In the genomic region with DNA sequence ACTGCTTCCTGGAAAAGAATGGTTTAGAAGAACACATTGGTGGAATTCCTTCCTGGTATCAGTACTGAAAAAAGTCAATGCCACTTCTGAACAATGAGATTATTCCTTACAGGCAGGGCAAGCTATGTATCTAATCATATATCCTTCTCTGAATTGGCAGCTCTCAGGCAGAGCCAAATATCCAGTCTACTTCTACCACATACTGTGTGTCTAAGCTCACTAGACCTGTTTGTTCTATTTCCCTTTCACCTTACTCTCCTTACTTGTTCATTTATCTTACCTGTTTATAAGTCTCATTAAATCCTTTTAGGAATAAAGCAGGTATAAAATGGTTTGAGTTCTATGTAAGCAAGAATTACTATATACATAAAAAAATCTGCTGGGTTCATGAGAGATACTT, we compare ENCODE assay signal across 26 cellular contexts.
"Had no signal": no experiment of that assay in that cellular context is flagged by ENCODE, and none has a peak within 500 bp of the region (broad histone marks: within the 10 kb centered on the region; RNA-seq: fewer than 3 reads in every experiment).

No MANE protein-coding gene starts in this region.

- H3K4me3 Mint-ChIP-seq: activated B cell treated with CpG ODN at 0.5 μM for 24 hours; activated CD4-positive, alpha-beta memory T cell treated with anti-CD3 and anti-CD28 coated beads, Interleukin-2, amount 10 ng/mL, durations not matched to agents 7 days and 5 days; activated CD4-positive, alpha-beta T cell treated with anti-CD3 and anti-CD28 coated beads for 36 hours; activated naive CD4-positive, alpha-beta T cell treated with anti-CD3 and anti-CD28 coated beads, Interleukin-2, amount 10 ng/mL, durations not matched to agents 7 days and 5 days; activated naive CD8-positive, alpha-beta T cell treated with anti-CD3 and anti-CD28 coated beads, Interleukin-2, amount 10 ng/mL, durations not matched to agents 7 days and 5 days; activated T-helper 17 cell treated with anti-CD3 and anti-CD28 coated beads, Interleukin-2, amount 50 U/mL, for 72 hours; central memory CD8-positive, alpha-beta T cell; IgD-negative memory B cell had no signal

- ATAC-seq: activated CD4-positive, alpha-beta T cell treated with anti-CD3 and anti-CD28 coated beads for 36 hours; activated T-helper 17 cell treated with anti-CD3 and anti-CD28 coated beads, Interleukin-2, amount 50 U/mL, for 72 hours; SK-N-SH treated with all-trans-retinoic acid at 6 μM for 48 hours had no signal

- H3K9me3 Mint-ChIP-seq: activated B cell treated with CpG ODN at 0.5 μM for 24 hours; activated CD4-positive, alpha-beta memory T cell treated with anti-CD3 and anti-CD28 coated beads, Interleukin-2, amount 10 ng/mL, durations not matched to agents 7 days and 5 days; activated naive CD4-positive, alpha-beta T cell treated with anti-CD3 and anti-CD28 coated beads, Interleukin-2, amount 10 ng/mL, durations not matched to agents 7 days and 5 days; activated naive CD8-positive, alpha-beta T cell treated with anti-CD3 and anti-CD28 coated beads, Interleukin-2, amount 10 ng/mL, durations not matched to agents 7 days and 5 days; activated T-helper 17 cell treated with anti-CD3 and anti-CD28 coated beads, Interleukin-2, amount 50 U/mL, for 72 hours; central memory CD8-positive, alpha-beta T cell; IgD-negative memory B cell had no signal

- H3K27ac ChIP-seq: adrenal gland, SJSA1 had no signal

- H3K9me3 ChIP-seq: adrenal gland, SJSA1 had no signal

- H3K4me3 ChIP-seq: adrenal gland, SJSA1 had no signal

- H3K4me1 Mint-ChIP-seq: activated B cell treated with CpG ODN at 0.5 μM for 24 hours; activated CD4-positive, alpha-beta memory T cell treated with anti-CD3 and anti-CD28 coated beads, Interleukin-2, amount 10 ng/mL, durations not matched to agents 7 days and 5 days; activated naive CD4-positive, alpha-beta T cell treated with anti-CD3 and anti-CD28 coated beads, Interleukin-2, amount 10 ng/mL, durations not matched to agents 7 days and 5 days; activated T-helper 17 cell treated with anti-CD3 and anti-CD28 coated beads, Interleukin-2, amount 50 U/mL, for 72 hours had no signal

- DNase-seq: activated B cell treated with CpG ODN at 0.5 μM for 24 hours; activated CD4-positive, alpha-beta memory T cell treated with anti-CD3 and anti-CD28 coated beads, Interleukin-2, amount 10 ng/mL, durations not matched to agents 7 days and 5 days; activated CD4-positive, alpha-beta T cell treated with anti-CD3 and anti-CD28 coated beads for 36 hours; activated CD4-positive, alpha-beta T cell treated with anti-CD3 and anti-CD28 coated beads, Interleukin-2, amount 50 U/mL, for 1 hour; activated gamma-delta T cell; activated naive CD4-positive, alpha-beta T cell treated with anti-CD3 and anti-CD28 coated beads, Interleukin-2, amount 10 ng/mL, durations not matched to agents 7 days and 5 days; activated naive CD8-positive, alpha-beta T cell treated with anti-CD3 and anti-CD28 coated beads, Interleukin-2, amount 10 ng/mL, durations not matched to agents 7 days and 5 days; activated T-cell treated with anti-CD3 and anti-CD28 coated beads for 4 hours; activated T-cell treated with anti-CD3 and anti-CD28 coated beads, Interleukin-2, amount 50 U/mL, for 48 hours; adrenal gland; anterior cingulate cortex; KG1; MM.1S; NCI-H1105; NCI-H1436; NCI-H1694 treated with DMSO at 0.1 percent for 48 hours; NCI-H2081; NCI-H446; NCI-H524; SHP77; SW 1271 had no signal

- H3K27me3 ChIP-seq: adrenal gland, SJSA1 had no signal

- H3K36me3 ChIP-seq: adrenal gland, SJSA1 had no signal

- H3K27ac Mint-ChIP-seq: activated B cell treated with CpG ODN at 0.5 μM for 24 hours; activated CD4-positive, alpha-beta memory T cell treated with anti-CD3 and anti-CD28 coated beads, Interleukin-2, amount 10 ng/mL, durations not matched to agents 7 days and 5 days; activated CD4-positive, alpha-beta T cell treated with anti-CD3 and anti-CD28 coated beads for 36 hours; activated naive CD4-positive, alpha-beta T cell treated with anti-CD3 and anti-CD28 coated beads, Interleukin-2, amount 10 ng/mL, durations not matched to agents 7 days and 5 days; activated naive CD8-positive, alpha-beta T cell treated with anti-CD3 and anti-CD28 coated beads, Interleukin-2, amount 10 ng/mL, durations not matched to agents 7 days and 5 days; activated T-helper 17 cell treated with anti-CD3 and anti-CD28 coated beads, Interleukin-2, amount 50 U/mL, for 72 hours; IgD-negative memory B cell had no signal

- H3K27me3 Mint-ChIP-seq: activated B cell treated with CpG ODN at 0.5 μM for 24 hours; activated CD4-positive, alpha-beta memory T cell treated with anti-CD3 and anti-CD28 coated beads, Interleukin-2, amount 10 ng/mL, durations not matched to agents 7 days and 5 days; activated CD4-positive, alpha-beta T cell treated with anti-CD3 and anti-CD28 coated beads for 36 hours; activated naive CD4-positive, alpha-beta T cell treated with anti-CD3 and anti-CD28 coated beads, Interleukin-2, amount 10 ng/mL, durations not matched to agents 7 days and 5 days; activated naive CD8-positive, alpha-beta T cell treated with anti-CD3 and anti-CD28 coated beads, Interleukin-2, amount 10 ng/mL, durations not matched to agents 7 days and 5 days; activated T-helper 17 cell treated with anti-CD3 and anti-CD28 coated beads, Interleukin-2, amount 50 U/mL, for 72 hours; central memory CD8-positive, alpha-beta T cell; IgD-negative memory B cell had no signal
